ENCODE assay signal across 9 cellular contexts in genomic region chr15:55281517-55282227, GRCh38. TPM values are rescaled to one million over a fixed set of nuclear protein-coding genes. Genes with fewer than 3 reads are reported as not detected.
DNase-seq lines count a peak whose midpoint lies in the region; ATAC-seq, FAIRE-seq and TF ChIP-seq lines count a peak whose summit lies in the region.
"Had no signal": no experiment of that assay in that cellular context is flagged by ENCODE, and none has a peak within 500 bp of the region (broad histone marks: within the 10 kb centered on the region; RNA-seq: fewer than 3 reads in every experiment).

No MANE protein-coding gene starts in this region.

- CTCF ChIA-PET in endothelial cell of umbilical vein (lab: Charles Lee): interaction anchor here (0.6 to 1.7 kb wide), 13 partner anchors 9 to 772 kb away, joined by 3 to 8 read pairs (median 3); partner anchors contain the start of genes PIERCE2, PIGB and PIGBOS1

- intact Hi-C loops in activated CD4-positive, alpha-beta T cell treated with anti-CD3 and anti-CD28 coated beads, Interleukin-2, amount 10 ng/mL, durations not matched to agents 24 days and 14 days (cut with micrococcal nuclease): loop anchor here (5.0 kb wide), 1 partner anchor 36 kb away; the partner anchor contains the start of genes PIGB and PIGBOS1
- intact Hi-C loops in endothelial cell of umbilical vein (cut with micrococcal nuclease): loop anchor here (1.0 kb wide), 1 partner anchor 51 kb away; no protein-coding TSS in a partner anchor

- peaks cover 39% of the 10 kb centered on the region for H3K4me1 ChIP-seq in endothelial cell of umbilical vein (ENCODE audit: control insufficient read depth, extremely low read depth, insufficient read depth, low read length)

- H3K36me3 Mint-ChIP-seq in activated CD4-positive, alpha-beta T cell treated with anti-CD3 and anti-CD28 coated beads, Interleukin-2, amount 10 ng/mL, durations not matched to agents 24 days and 14 days (ENCODE audit: low read depth): peaks cover 43% of the 10 kb centered on the region
- H3K36me3 Mint-ChIP-seq in T-helper 17 cell (ENCODE audit: low read depth): peaks cover 4% of the 10 kb centered on the region
- H3K36me3 Mint-ChIP-seq in stimulated activated memory B cell treated with anti-CD40 and anti-IgM and Interleukin-4, amounts not matched to agents 10 μg/mL and 1 μg/mL and 100 μg/mL, for 72 hours: no peaks in the 10 kb centered on the region

- peaks cover 8% of the 10 kb centered on the region for H3K79me2 ChIP-seq in endothelial cell of umbilical vein (ENCODE audit: control insufficient read depth, insufficient read depth, low read length)

- H2AFZ ChIP-seq in endothelial cell of umbilical vein (ENCODE audit: low read depth, low read length): no peak overlapping the region

- H3K27me3 ChIP-seq in endothelial cell of umbilical vein (ENCODE audit: control insufficient read depth in 2 of 2, insufficient read depth in 2 of 2, low read length in 2 of 2): no peaks in the 10 kb centered on the region

- FAIRE-seq in endothelial cell of umbilical vein (lab: Jason Lieb, UNC) (no peak), frontal cortex (lab: Jason Lieb, UNC) (no peak)

- peak overlapping the region; percentile 35 for H3K4me2 ChIP-seq in endothelial cell of umbilical vein (ENCODE audit: insufficient read depth, low read length)

- H3K9me1 ChIP-seq in endothelial cell of umbilical vein (replicated peaks; ENCODE audit: control insufficient read depth, extremely low read depth, insufficient read depth, low read length): peaks cover under 1% of the 10 kb centered on the region

- no peaks in the 10 kb centered on the region for H3K27me3 Mint-ChIP-seq in activated CD4-positive, alpha-beta T cell treated with anti-CD3 and anti-CD28 coated beads, Interleukin-2, amount 10 ng/mL, durations not matched to agents 24 days and 14 days
- no peaks in the 10 kb centered on the region for H3K27me3 Mint-ChIP-seq in T-helper 17 cell
- no peaks in the 10 kb centered on the region for H3K27me3 Mint-ChIP-seq in stimulated activated memory B cell treated with anti-CD40 and anti-IgM and Interleukin-4, amounts not matched to agents 10 μg/mL and 1 μg/mL and 100 μg/mL, for 72 hours

- TF ChIP-seq POLR2A in endothelial cell of umbilical vein (IDR thresholded peaks at IDR 0.05; ENCODE audit: low read depth, low read length): no peak

- no peak for TF ChIP-seq CTCF in endothelial cell of umbilical vein (IDR thresholded peaks at IDR 0.05; ENCODE audit: extremely low read depth in 1 of 2, insufficient read depth in 1 of 2, low read depth in 1 of 2, low read length in 2 of 2)

- peak overlapping the region; percentile 6 for H3K27ac ChIP-seq in endothelial cell of umbilical vein (ENCODE audit: insufficient read depth, low read depth, low read length)

- H3K4me1 Mint-ChIP-seq in activated CD4-positive, alpha-beta T cell treated with anti-CD3 and anti-CD28 coated beads, Interleukin-2, amount 10 ng/mL, durations not matched to agents 24 days and 14 days: peaks cover 86% of the 10 kb centered on the region
- H3K4me1 Mint-ChIP-seq in T-helper 17 cell: peaks cover 81% of the 10 kb centered on the region
- H3K4me1 Mint-ChIP-seq in stimulated activated memory B cell treated with anti-CD40 and anti-IgM and Interleukin-4, amounts not matched to agents 10 μg/mL and 1 μg/mL and 100 μg/mL, for 72 hours: peaks cover 63% of the 10 kb centered on the region

- no peaks in the 10 kb centered on the region for H4K20me1 ChIP-seq in endothelial cell of umbilical vein (replicated peaks; ENCODE audit: control insufficient read depth, extremely low read depth, insufficient read depth, low read length)

- dilution Hi-C loops in endothelial cell of umbilical vein (cut with MboI; ENCODE audit: extremely low pct_ligation_motif_present, low sequenced_read_pairs): no loop called here

- ATAC-seq in T-helper 17 cell: peak; percentile 31
- no peak for ATAC-seq in stimulated activated memory B cell treated with anti-CD40 and anti-IgM and Interleukin-4, amounts not matched to agents 10 μg/mL and 1 μg/mL and 100 μg/mL, for 72 hours
- ATAC-seq in HG03460 (IDR thresholded peaks at IDR 0.05; ENCODE audit: unreplicated experiment): no peak

- H3K36me3 ChIP-seq in endothelial cell of umbilical vein (ENCODE audit: control insufficient read depth in 2 of 2, extremely low read depth in 1 of 2, insufficient read depth in 2 of 2, low read length in 2 of 2): no peaks in the 10 kb centered on the region

- POLR2A ChIA-PET in endothelial cell of umbilical vein (lab: Charles Lee): no interaction called here

- no peak overlapping the region for H3K4me3 ChIP-seq in endothelial cell of umbilical vein (replicated peaks in 1 of 3; ENCODE audit: insufficient read depth in 1 of 3, low read depth in 1 of 3, low read length in 3 of 3)
- H3K4me3 ChIP-seq: lung had no signal

- H3K9me3 ChIP-seq in T-helper 17 cell (ENCODE audit: control insufficient read depth, low read length, poor library complexity, severe bottlenecking) (no peaks in the 10 kb centered on the region), endothelial cell of umbilical vein (replicated peaks; ENCODE audit: control insufficient read depth, insufficient read depth, low read length) (no peaks in the 10 kb centered on the region)

- no peak overlapping the region for H3K9ac ChIP-seq in endothelial cell of umbilical vein (replicated peaks; ENCODE audit: extremely low read depth, insufficient read depth, low read length)

- DNase-seq in activated CD4-positive, alpha-beta T cell treated with anti-CD3 and anti-CD28 coated beads, Interleukin-2, amount 10 ng/mL, durations not matched to agents 24 days and 14 days: peak; percentile 64
- DNase-seq in activated CD4-positive, alpha-beta T cell treated with anti-CD3 and anti-CD28 coated beads for 4 hours: no peak
- DNase-seq in T-helper 17 cell (no peak), endothelial cell of umbilical vein (ENCODE audit: low read depth, low spot score) (no peak), frontal cortex (ENCODE audit: low spot score in 2 of 2) (no peak), nucleus accumbens (lab: John Stamatoyannopoulos, UW) (no peak)

- H3K27ac Mint-ChIP-seq in activated CD4-positive, alpha-beta T cell treated with anti-CD3 and anti-CD28 coated beads, Interleukin-2, amount 10 ng/mL, durations not matched to agents 24 days and 14 days: peak overlapping the region; percentile 83
- H3K27ac Mint-ChIP-seq in T-helper 17 cell: peak overlapping the region; percentile 97
- peak overlapping the region; percentile 27 for H3K27ac Mint-ChIP-seq in stimulated activated memory B cell treated with anti-CD40 and anti-IgM and Interleukin-4, amounts not matched to agents 10 μg/mL and 1 μg/mL and 100 μg/mL, for 72 hours

- no peaks in the 10 kb centered on the region for H3K9me3 Mint-ChIP-seq in activated CD4-positive, alpha-beta T cell treated with anti-CD3 and anti-CD28 coated beads, Interleukin-2, amount 10 ng/mL, durations not matched to agents 24 days and 14 days
- no peaks in the 10 kb centered on the region for H3K9me3 Mint-ChIP-seq in stimulated activated memory B cell treated with anti-CD40 and anti-IgM and Interleukin-4, amounts not matched to agents 10 μg/mL and 1 μg/mL and 100 μg/mL, for 72 hours

- peak overlapping the region; percentile 55 for H3K4me3 Mint-ChIP-seq in activated CD4-positive, alpha-beta T cell treated with anti-CD3 and anti-CD28 coated beads, Interleukin-2, amount 10 ng/mL, durations not matched to agents 24 days and 14 days
- H3K4me3 Mint-ChIP-seq in T-helper 17 cell: peak overlapping the region; percentile 68
- H3K4me3 Mint-ChIP-seq in stimulated activated memory B cell treated with anti-CD40 and anti-IgM and Interleukin-4, amounts not matched to agents 10 μg/mL and 1 μg/mL and 100 μg/mL, for 72 hours: no peak overlapping the region

- BruUV-seq in endothelial cell of umbilical vein (replicated peaks; lab: Mats Ljungman, UMichigan): no TSS peak

RNA-seq across cellular contexts. Expression of gene RAB27A, which starts 7.9 kb away (rescaled TPM):
- 98.8 and 100 TPM in 2 replicates for total RNA-seq in activated CD4-positive, alpha-beta T cell treated with anti-CD3 and anti-CD28 coated beads, Interleukin-2, amount 10 ng/mL, durations not matched to agents 24 days and 14 days
- 10 to 100 TPM; 27.1 to 31.4 TPM for total RNA-seq in T-helper 17 cell
- 30.9 and 31.1 TPM in 2 replicates for total RNA-seq in endothelial cell of umbilical vein
- polyA plus RNA-seq in endothelial cell of umbilical vein: 5.7 and 7.3 TPM in 2 replicates
- 12.4 and 13.1 TPM in 2 replicates for polyA plus RNA-seq in endothelial cell of umbilical vein (2011; cell fraction: cytosol; rRNA removed)
- polyA plus RNA-seq in endothelial cell of umbilical vein (2011; cell fraction: nucleus; rRNA removed): 7.6 and 12.2 TPM in 2 replicates
- 24.8 and 27.2 TPM in 2 replicates for polyA plus RNA-seq in endothelial cell of umbilical vein (2012)
- 7.3 and 10.0 TPM in 2 replicates for polyA minus RNA-seq in endothelial cell of umbilical vein
- 11.7 TPM for polyA minus RNA-seq in endothelial cell of umbilical vein (2011; cell fraction: cytosol; rRNA and poly(A)+ RNA removed)
- 7.2 and 8.3 TPM in 2 replicates for polyA minus RNA-seq in endothelial cell of umbilical vein (2011; cell fraction: nucleus; rRNA and poly(A)+ RNA removed)
- 8.2 TPM for total RNA-seq in frontal cortex

RNA-seq across cellular contexts. Expression of gene PIGBOS1, which starts 37.3 kb away (rescaled TPM):
- total RNA-seq in activated CD4-positive, alpha-beta T cell treated with anti-CD3 and anti-CD28 coated beads, Interleukin-2, amount 10 ng/mL, durations not matched to agents 24 days and 14 days: 9.7 and 10.3 TPM in 2 replicates
- 1 to 10 TPM; 6.1 to 9.0 TPM for total RNA-seq in T-helper 17 cell
- total RNA-seq in endothelial cell of umbilical vein: 12.8 and 15.1 TPM in 2 replicates
- 11.7 and 16.5 TPM in 2 replicates for polyA plus RNA-seq in endothelial cell of umbilical vein
- 17.1 and 25.4 TPM in 2 replicates for polyA plus RNA-seq in endothelial cell of umbilical vein (2011; cell fraction: cytosol; rRNA removed)
- 5.7 and 6.5 TPM in 2 replicates for polyA plus RNA-seq in endothelial cell of umbilical vein (2011; cell fraction: nucleus; rRNA removed)
- polyA plus RNA-seq in endothelial cell of umbilical vein (2012): 10.6 and 14.6 TPM in 2 replicates
- polyA minus RNA-seq in endothelial cell of umbilical vein: 3.1 and 3.8 TPM in 2 replicates
- polyA minus RNA-seq in endothelial cell of umbilical vein (2011; cell fraction: cytosol; rRNA and poly(A)+ RNA removed): 6.7 TPM
- polyA minus RNA-seq in endothelial cell of umbilical vein (2011; cell fraction: nucleus; rRNA and poly(A)+ RNA removed): 2.6 and 2.8 TPM in 2 replicates
- 7.7 TPM for total RNA-seq in frontal cortex

RNA-seq across cellular contexts. Expression of gene PIGB, which starts 37.4 kb away (rescaled TPM):
- total RNA-seq in activated CD4-positive, alpha-beta T cell treated with anti-CD3 and anti-CD28 coated beads, Interleukin-2, amount 10 ng/mL, durations not matched to agents 24 days and 14 days: 13.3 and 18.6 TPM in 2 replicates
- total RNA-seq in T-helper 17 cell (10 to 100 TPM; 23.2 to 24.5 TPM), endothelial cell of umbilical vein (11.8 and 14.1 TPM in 2 replicates), frontal cortex (6.1 TPM)
- 18.5 and 23.9 TPM in 2 replicates for polyA plus RNA-seq in endothelial cell of umbilical vein
- 11.2 and 13.2 TPM in 2 replicates for polyA plus RNA-seq in endothelial cell of umbilical vein (2011; cell fraction: cytosol; rRNA removed)
- 30.5 and 33.1 TPM in 2 replicates for polyA plus RNA-seq in endothelial cell of umbilical vein (2011; cell fraction: nucleus; rRNA removed)
- 8.1 and 10.1 TPM in 2 replicates for polyA plus RNA-seq in endothelial cell of umbilical vein (2012)
- polyA minus RNA-seq in endothelial cell of umbilical vein: 14.6 and 21.7 TPM in 2 replicates
- polyA minus RNA-seq in endothelial cell of umbilical vein (2011; cell fraction: cytosol; rRNA and poly(A)+ RNA removed): 7.0 TPM
- polyA minus RNA-seq in endothelial cell of umbilical vein (2011; cell fraction: nucleus; rRNA and poly(A)+ RNA removed): 20.7 and 24.0 TPM in 2 replicates

Comparison
In these comparisons a context has a peak if more than half of its experiments do, and no peak if none do; other contexts are left out.
1. H3K27ac Mint-ChIP-seq: peak in every context shown above with its lines; median percentile 97 in T-helper 17 cell; 83 in activated CD4-positive, alpha-beta T cell treated with anti-CD3 and anti-CD28 coated beads, Interleukin-2, amount 10 ng/mL, durations not matched to agents 24 days and 14 days; 27 in stimulated activated memory B cell treated with anti-CD40 and anti-IgM and Interleukin-4, amounts not matched to agents 10 μg/mL and 1 μg/mL and 100 μg/mL, for 72 hours.